13 cellular contexts compared by ENCODE assay signal in the genomic region with DNA sequence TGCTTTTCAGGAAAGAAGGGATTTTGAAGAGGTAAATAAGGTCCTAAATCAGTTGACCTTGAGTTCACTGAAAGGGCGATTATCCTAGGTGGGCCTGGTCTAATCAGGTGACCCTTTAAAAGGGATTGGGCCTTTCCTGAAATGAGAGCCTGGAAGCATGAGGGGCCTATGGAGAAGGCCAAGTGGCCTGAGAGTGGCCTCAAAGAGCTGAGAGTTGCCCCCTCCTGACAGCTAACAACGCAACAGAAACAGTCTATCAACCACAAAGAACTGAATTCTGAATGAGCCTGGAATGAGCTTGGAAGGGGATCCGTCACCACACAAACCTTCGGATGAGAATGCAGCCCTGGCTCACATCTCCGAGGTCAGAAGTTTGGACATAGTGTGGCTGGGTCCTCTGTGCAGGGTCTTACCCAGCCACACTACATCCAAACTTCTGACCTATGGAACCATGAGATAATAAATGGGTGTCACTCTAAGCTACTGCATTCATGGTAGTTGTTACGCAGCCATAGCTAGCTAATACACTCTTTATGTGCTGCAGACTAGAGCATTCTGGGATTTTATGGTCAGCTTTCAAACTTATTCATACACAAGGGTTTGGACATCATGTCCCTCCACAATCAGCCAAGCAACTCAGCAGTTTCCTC.
DNase-seq lines count a peak whose midpoint lies in the region; ATAC-seq, FAIRE-seq and TF ChIP-seq lines count a peak whose summit lies in the region.
"Had no signal": no experiment of that assay in that cellular context is flagged by ENCODE, and none has a peak within 500 bp of the region (broad histone marks: within the 10 kb centered on the region; RNA-seq: fewer than 3 reads in every experiment).

No MANE protein-coding gene starts in this region.

- peaks cover 42 to 56% (median 50%) of the 10 kb centered on the region in 3 donors for H3K4me1 Mint-ChIP-seq in T-cell
- H3K4me1 Mint-ChIP-seq in activated CD4-positive, alpha-beta T cell treated with anti-CD3 and anti-CD28 coated beads, Interleukin-2, amount 10 ng/mL, durations not matched to agents 7 days and 5 days, result peaks cover 43% of the 10 kb centered on the region

- H3K4me3 ChIP-seq in BLaER1 treated with 17β-estradiol and CSF1 and Interleukin-3, amounts not matched to agents 10 nM and 100 nM, result peak overlapping the region in 6 of 10 experiments; percentile 3 to 38 (median 23); a peak in 5 of 20 replicates
- H3K4me3 ChIP-seq in HepG2 (replicated peaks in 1 of 3; ENCODE audit: insufficient read depth in 1 of 3, low read depth in 2 of 3, low read length in 3 of 3), result no peak overlapping the region
- no peak overlapping the region for H3K4me3 ChIP-seq in skin epidermis
- H3K4me3 ChIP-seq: body of pancreas had no signal

- TF ChIP-seq CTCF in HepG2 (CRISPR knock-in tag; IDR thresholded peaks at IDR 0.05), result no peak

- H3K27ac ChIP-seq in BLaER1 treated with 17β-estradiol and CSF1 and Interleukin-3, amounts not matched to agents 10 nM and 100 nM, result peak overlapping the region; percentile 71 to 93 (median 81)
- H3K27ac ChIP-seq in HepG2 (ENCODE audit: extremely low read length, insufficient read depth, low read length) (no peak overlapping the region), skin epidermis (peak overlapping the region in 16 of 21 experiments; percentile 4 to 79 (median 58))

- no peaks in the 10 kb centered on the region for H3K36me3 Mint-ChIP-seq in T-cell
- H3K36me3 Mint-ChIP-seq in activated CD4-positive, alpha-beta T cell treated with anti-CD3 and anti-CD28 coated beads, Interleukin-2, amount 10 ng/mL, durations not matched to agents 7 days and 5 days (ENCODE audit: low read depth), result peaks cover 20% of the 10 kb centered on the region

- peak overlapping the region in 1 of 3 donors; percentile 51 for H3K4me3 Mint-ChIP-seq in T-cell
- no peak overlapping the region for H3K4me3 Mint-ChIP-seq in activated CD4-positive, alpha-beta T cell treated with anti-CD3 and anti-CD28 coated beads, Interleukin-2, amount 10 ng/mL, durations not matched to agents 7 days and 5 days
- H3K4me3 Mint-ChIP-seq: activated naive CD4-positive, alpha-beta T cell treated with anti-CD3 and anti-CD28 coated beads for 36 hours; nephron progenitor cell; T-helper 1 cell treated with Interleukin-12 subunit alpha and Interleukin-12 subunit beta and Interleukin-4 antibody, amounts not matched to agents 30 μg/mL and 1 μg/mL, for 36 hours had no signal

- peak overlapping the region; percentile 22 to 100 (median 93); a peak in 20 of 22 replicates for H3K4me2 ChIP-seq in BLaER1 treated with 17β-estradiol and CSF1 and Interleukin-3, amounts not matched to agents 10 nM and 100 nM
- H3K4me2 ChIP-seq in HepG2 (ENCODE audit: low read depth, low read length), result 0 out of 2 replicates have a peak overlapping the region, but pooled peaks have one; percentile 65

- H2AFZ ChIP-seq in HepG2 (ENCODE audit: low read length), result no peak overlapping the region

- in situ Hi-C loops in HepG2 (cut with HindIII; ENCODE audit: extremely low pct_ligation_motif_present, low pct_unique_long_range_greater_than_20kb), result no loop called here

- H3K79me2 ChIP-seq in HepG2 (ENCODE audit: insufficient read depth, low read length), result no peaks in the 10 kb centered on the region

- intact Hi-C loops in HepG2 (cut with micrococcal nuclease; ENCODE audit: unreplicated experiment), result no loop called here

- H3K4me1 ChIP-seq in BLaER1 treated with 17β-estradiol and CSF1 and Interleukin-3, amounts not matched to agents 10 nM and 100 nM, result peaks cover 79 to 99% (median 85%) of the 10 kb centered on the region in 10 experiments
- H3K4me1 ChIP-seq in HepG2 (ENCODE audit: insufficient read depth, low read length), result peaks cover 62% of the 10 kb centered on the region

- POLR2A ChIA-PET in T-cell (lab: Charles Lee) (interaction anchor here in 1 of 2 donors (0.6 kb wide), 1 partner anchor 24 kb away, joined by 3 read pairs; no protein-coding TSS in a partner anchor), HepG2 (lab: Yijun Ruan, JAX) (interaction anchor here (0.6 to 1.5 kb wide), 4 partner anchors 9 to 154 kb away, joined by 3 to 6 read pairs (median 5); partner anchors contain the start of gene GADD45B)
- POLR2A ChIA-PET in activated CD4-positive, alpha-beta T cell treated with anti-CD3 and anti-CD28 coated beads, Interleukin-2, amount 10 ng/mL, durations not matched to agents 7 days and 5 days (lab: Charles Lee), result no interaction called here

- H3K27me3 Mint-ChIP-seq in T-cell, result no peaks in the 10 kb centered on the region
- no peaks in the 10 kb centered on the region for H3K27me3 Mint-ChIP-seq in activated CD4-positive, alpha-beta T cell treated with anti-CD3 and anti-CD28 coated beads, Interleukin-2, amount 10 ng/mL, durations not matched to agents 7 days and 5 days

- TF ChIP-seq POLR2A in HepG2 (IDR thresholded peaks at IDR 0.05; ENCODE audit: insufficient read depth in 1 of 2, low read depth in 2 of 2, low read length in 2 of 2), result no peak

- ATAC-seq in T-cell (replicated peaks in 1 of 4) (no peak), HepG2 (no peak), GM19467 (IDR thresholded peaks at IDR 0.05; ENCODE audit: unreplicated experiment) (no peak)
- ATAC-seq in activated CD4-positive, CD25-positive, alpha-beta regulatory T cell treated with anti-CD3 and anti-CD28 coated beads, Interleukin-2, amount 50 U/mL, for 24 hours, result no peak
- ATAC-seq: body of pancreas had no signal

- DNase-seq in T-cell, result no peak
- no peak for DNase-seq in HepG2 (ENCODE audit: low spot score)
- DNase-seq in activated CD4-positive, alpha-beta T cell treated with anti-CD3 and anti-CD28 coated beads, Interleukin-2, amount 10 ng/mL, durations not matched to agents 7 days and 5 days, result no peak
- DNase-seq in T-helper 1 cell, result no peak
- DNase-seq: ACHN; activated naive CD4-positive, alpha-beta T cell treated with anti-CD3 and anti-CD28 coated beads for 36 hours; nephron progenitor cell had no signal

- no peak for TF ChIP-seq RAD21 in HepG2 (CRISPR knock-in tag; IDR thresholded peaks at IDR 0.05)

- CTCF ChIA-PET in T-cell (lab: Charles Lee), result interaction anchor here in 1 of 2 donors (0.6 to 1.9 kb wide), 2 partner anchors 10 to 31 kb away, joined by 3 to 5 read pairs; no protein-coding TSS in a partner anchor
- CTCF ChIA-PET in HepG2 (lab: Yijun Ruan, JAX; ENCODE audit: low intra/inter-chr PET ratio, low total read pairs), result no interaction called here
- CTCF ChIA-PET in activated CD4-positive, alpha-beta T cell treated with anti-CD3 and anti-CD28 coated beads, Interleukin-2, amount 10 ng/mL, durations not matched to agents 7 days and 5 days (lab: Charles Lee), result interaction anchor here (0.7 to 1.3 kb wide), 4 partner anchors 8 to 19 kb away, joined by 3 to 5 read pairs (median 4); no protein-coding TSS in a partner anchor

- no TSS peak for BruUV-seq in HepG2 (replicated peaks; lab: Mats Ljungman, UMichigan)

- H3K27ac Mint-ChIP-seq in T-cell, result peak overlapping the region; percentile 83 to 85
- no peak overlapping the region for H3K27ac Mint-ChIP-seq in activated CD4-positive, alpha-beta T cell treated with anti-CD3 and anti-CD28 coated beads, Interleukin-2, amount 10 ng/mL, durations not matched to agents 7 days and 5 days
- H3K27ac Mint-ChIP-seq: nephron progenitor cell; T-helper 1 cell treated with Interleukin-12 subunit alpha and Interleukin-12 subunit beta and Interleukin-4 antibody, amounts not matched to agents 30 μg/mL and 1 μg/mL, for 36 hours had no signal

- no peak for FAIRE-seq in HepG2 (lab: Jason Lieb, UNC)

- H3K36me3 ChIP-seq in BLaER1 treated with 17β-estradiol and CSF1 and Interleukin-3, amounts not matched to agents 10 nM and 100 nM, result peaks cover 0 to 42% (median 28%) of the 10 kb centered on the region in 11 experiments; a peak in 19 of 22 replicates
- no peaks in the 10 kb centered on the region for H3K36me3 ChIP-seq in HepG2 (replicated peaks in 1 of 2; ENCODE audit: control insufficient read depth in 1 of 2, insufficient read depth in 2 of 2, low read length in 2 of 2)

- peaks cover 0 to 8% (median 0%) of the 10 kb centered on the region in 3 donors for H3K9me3 Mint-ChIP-seq in T-cell
- peaks cover 33% of the 10 kb centered on the region for H3K9me3 Mint-ChIP-seq in activated CD4-positive, alpha-beta T cell treated with anti-CD3 and anti-CD28 coated beads, Interleukin-2, amount 10 ng/mL, durations not matched to agents 7 days and 5 days

- peaks cover 0 to 29% (median 13%) of the 10 kb centered on the region in 11 experiments; a peak in 9 of 22 replicates for H4K20me1 ChIP-seq in BLaER1 treated with 17β-estradiol and CSF1 and Interleukin-3, amounts not matched to agents 10 nM and 100 nM
- no peaks in the 10 kb centered on the region for H4K20me1 ChIP-seq in HepG2 (ENCODE audit: insufficient read depth, low read length)

- H3K27me3 ChIP-seq in BLaER1 treated with 17β-estradiol and CSF1 and Interleukin-3, amounts not matched to agents 10 nM and 100 nM, result no peaks in the 10 kb centered on the region
- no peaks in the 10 kb centered on the region; a peak in 1 of 5 replicates for H3K27me3 ChIP-seq in HepG2 (ENCODE audit: control insufficient read depth in 1 of 2, insufficient read depth in 2 of 2, low read length in 2 of 2)
- H3K27me3 ChIP-seq: body of pancreas had no signal

- TF ChIP-seq EP300 in HepG2 (IDR thresholded peaks at IDR 0.05; ENCODE audit: low read depth in 2 of 2, low read length in 2 of 2) (no peak), HepG2 (CRISPR knock-in tag; IDR thresholded peaks at IDR 0.05; ENCODE audit: borderline replicate concordance) (no peak)

- peak overlapping the region in 10 of 11 experiments; percentile 6 to 79 (median 38); a peak in 11 of 22 replicates for H3K9ac ChIP-seq in BLaER1 treated with 17β-estradiol and CSF1 and Interleukin-3, amounts not matched to agents 10 nM and 100 nM
- no peak overlapping the region for H3K9ac ChIP-seq in HepG2 (ENCODE audit: insufficient read depth, low read depth, low read length)

- H3K9me3 ChIP-seq in BLaER1 treated with 17β-estradiol and CSF1 and Interleukin-3, amounts not matched to agents 10 nM and 100 nM (replicated peaks in 1 of 11), result peaks cover 32 to 43% (median 41%) of the 10 kb centered on the region in 11 experiments
- H3K9me3 ChIP-seq in HepG2 (ENCODE audit: low read length), result peaks cover 11% of the 10 kb centered on the region
- H3K9me3 ChIP-seq: body of pancreas had no signal

- 86% methylated on average over 4 of the region's 6 CpGs for WGBS in HepG2 (ENCODE audit: low lambda C conversion rate)

TF ChIP-seq in HepG2, 621 proteins besides CTCF, POLR2A, EP300 and RAD21 (continues in another document):
- TF ChIP-seq CHD4 (IDR thresholded peaks at IDR 0.05; ENCODE audit: borderline replicate concordance, low read length), result 0 out of 2 replicates have a peak, but pooled peaks have one; percentile 18
- peak; percentile 99 for TF ChIP-seq RBAK (CRISPR knock-in tag; IDR thresholded peaks at IDR 0.05)

Comparison
In these comparisons a context has a peak if more than half of its experiments do, and no peak if none do; other contexts are left out.
1. H3K4me3 ChIP-seq: peak in BLaER1 treated with 17β-estradiol and CSF1 and Interleukin-3, amounts not matched to agents 10 nM and 100 nM (6 of 10); none in HepG2 (0 of 3) and skin epidermis (0 of 7).